In genomic region chr19:54311486-54311885, GRCh38 we compare ENCODE assay signal across 18 cellular contexts. TPM values are rescaled to one million over a fixed set of nuclear protein-coding genes. Genes with fewer than 3 reads are reported as not detected.
DNase-seq lines count a peak whose midpoint lies in the region; ATAC-seq, FAIRE-seq and TF ChIP-seq lines count a peak whose summit lies in the region.
"Had no signal": no experiment of that assay in that cellular context is flagged by ENCODE, and none has a peak within 500 bp of the region (broad histone marks: within the 10 kb centered on the region; RNA-seq: fewer than 3 reads in every experiment).

No MANE protein-coding gene starts in this region.

- H3K9ac ChIP-seq in BLaER1 treated with 17β-estradiol and CSF1 and Interleukin-3, amounts not matched to agents 10 nM and 100 nM, result peak overlapping the region in 5 of 11 experiments; percentile 57 to 79 (median 73); a peak in 7 of 22 replicates
- H3K9ac ChIP-seq in IMR-90 (ENCODE audit: low read depth, low read length), result no peak overlapping the region

- dilution Hi-C loops in IMR-90 (cut with HindIII; ENCODE audit: low sequenced_read_pairs, unreplicated experiment), result no loop called here

- no TSS peak for BruUV-seq in IMR-90 (replicated peaks; lab: Mats Ljungman, UMichigan)

- no peak overlapping the region for H2BK20ac ChIP-seq in IMR-90 (ENCODE audit: low read depth, low read length)

- no peak overlapping the region for H2AK5ac ChIP-seq in IMR-90 (ENCODE audit: low read depth, low read length)

- no peak for ATAC-seq in IMR-90 (ENCODE audit: low read depth)
- no peak for ATAC-seq in HG03097 (IDR thresholded peaks at IDR 0.05; ENCODE audit: low FRiP score, unreplicated experiment)
- no peak for ATAC-seq in gastrocnemius medialis

- H3K4ac ChIP-seq in IMR-90 (ENCODE audit: low read depth, low read length), result no peak overlapping the region

- H3K27me3 ChIP-seq in BLaER1 treated with 17β-estradiol and CSF1 and Interleukin-3, amounts not matched to agents 10 nM and 100 nM, result no peaks in the 10 kb centered on the region
- H3K27me3 ChIP-seq in IMR-90 (ENCODE audit: control insufficient read depth, insufficient read depth, low read length), result no peaks in the 10 kb centered on the region
- H3K27me3 ChIP-seq in bronchial epithelial cell (ENCODE audit: control insufficient read depth, insufficient read depth, low read length), result no peaks in the 10 kb centered on the region
- no peaks in the 10 kb centered on the region for H3K27me3 ChIP-seq in mononuclear cell (ENCODE audit: insufficient read depth, low read length)
- no peaks in the 10 kb centered on the region for H3K27me3 ChIP-seq in testis
- H3K27me3 ChIP-seq in gastrocnemius medialis, result no peaks in the 10 kb centered on the region

- FAIRE-seq in bronchial epithelial cell (lab: Jason Lieb, UNC), result peak; percentile 84
- FAIRE-seq: D721Med, G401.6, H54 had no signal

- H2BK15ac ChIP-seq in IMR-90 (ENCODE audit: low read depth, low read length), result no peak overlapping the region

- H3K4me2 ChIP-seq in BLaER1 treated with 17β-estradiol and CSF1 and Interleukin-3, amounts not matched to agents 10 nM and 100 nM, result peak overlapping the region in 6 of 11 experiments; percentile 75 to 98 (median 96); a peak in 11 of 22 replicates
- H3K4me2 ChIP-seq in IMR-90 (ENCODE audit: low read depth, low read length), result no peak overlapping the region

- no peak overlapping the region for H4K5ac ChIP-seq in IMR-90 (ENCODE audit: low read depth, low read length)

- no peak overlapping the region for H3K14ac ChIP-seq in IMR-90 (replicated peaks; ENCODE audit: low read depth, low read length)

- WGBS in IMR-90 (ENCODE audit: extremely low coverage in 2 of 2, insufficient read length in 1 of 2), 2 experiments, result no CpG with 5 or more reads among the region's 5 CpGs
- WGBS in testis, 2 donors, result 68% methylated on average over 5 of the region's 5 CpGs; no CpG with 5 or more reads in 1 of the 2 donors

- H2AFZ ChIP-seq in IMR-90 (replicated peaks; ENCODE audit: low read length, poor library complexity), result no peak overlapping the region

- H3K36me3 Mint-ChIP-seq in progenitor cell of endocrine pancreas (ENCODE audit: insufficient read depth), result no peaks in the 10 kb centered on the region
- H3K36me3 Mint-ChIP-seq: CD4-positive, alpha-beta memory T cell had no signal

- no peaks in the 10 kb centered on the region for H3K9me1 ChIP-seq in IMR-90 (ENCODE audit: insufficient read depth, low read length)

- H4K8ac ChIP-seq in IMR-90 (ENCODE audit: low read depth in 2 of 2, low read length in 2 of 2), result no peak overlapping the region

- H2BK120ac ChIP-seq in IMR-90 (ENCODE audit: low read depth, low read length), result no peak overlapping the region

- DNase-seq in IMR-90 (no peak), bronchial epithelial cell (ENCODE audit: low read depth) (no peak), progenitor cell of endocrine pancreas (ENCODE audit: low spot score, unreplicated experiment) (no peak), testis (no peak), gastrocnemius medialis (no peak)
- DNase-seq: ACHN; C1 segment of cervical spinal cord; CD4-positive, alpha-beta memory T cell; DMS153; DMS79 treated with DMSO at 0.1 percent for 48 hours; EL had no signal

- no peak for TF ChIP-seq POLR2A in IMR-90 (IDR thresholded peaks at IDR 0.05; ENCODE audit: low read depth, low read length)
- no peak for TF ChIP-seq POLR2A in testis (IDR thresholded peaks at IDR 0.05)
- TF ChIP-seq POLR2A in gastrocnemius medialis (IDR thresholded peaks at IDR 0.05), result no peak

- no peak overlapping the region for H2BK5ac ChIP-seq in IMR-90 (ENCODE audit: low read depth, low read length, poor library complexity, severe bottlenecking)

- TF ChIP-seq RAD21 in IMR-90 (IDR thresholded peaks at IDR 0.05; ENCODE audit: low read length), result no peak

- no peak overlapping the region for H3K23ac ChIP-seq in IMR-90 (ENCODE audit: low read depth, low read length)

- H3K4me1 Mint-ChIP-seq in progenitor cell of endocrine pancreas (ENCODE audit: low read depth), result no peaks in the 10 kb centered on the region

- TF ChIP-seq CTCF in IMR-90 (conservative IDR thresholded peaks at IDR 0.05; ENCODE audit: low read depth, low read length), result no peak
- TF ChIP-seq CTCF in bronchial epithelial cell (IDR thresholded peaks at IDR 0.05; ENCODE audit: insufficient read depth, low read length, severe bottlenecking), result no peak
- TF ChIP-seq CTCF in progenitor cell of endocrine pancreas (IDR thresholded peaks at IDR 0.05; ENCODE audit: unreplicated experiment), result no peak
- no peak for TF ChIP-seq CTCF in testis (IDR thresholded peaks at IDR 0.05)
- no peak for TF ChIP-seq CTCF in gastrocnemius medialis (IDR thresholded peaks at IDR 0.05 in 4 of 5, conservative IDR thresholded peaks at IDR 0.05 in 1 of 5)

- H3K27ac ChIP-seq in BLaER1 treated with 17β-estradiol and CSF1 and Interleukin-3, amounts not matched to agents 10 nM and 100 nM, result peak overlapping the region in 7 of 11 experiments; percentile 14 to 82 (median 57); a peak in 6 of 22 replicates
- no peak overlapping the region for H3K27ac ChIP-seq in IMR-90 (ENCODE audit: insufficient read depth, low read length)
- no peak overlapping the region for H3K27ac ChIP-seq in testis
- no peak overlapping the region for H3K27ac ChIP-seq in gastrocnemius medialis

- no peak overlapping the region for H3K18ac ChIP-seq in IMR-90 (ENCODE audit: low read depth, low read length)

- H4K20me1 ChIP-seq in BLaER1 treated with 17β-estradiol and CSF1 and Interleukin-3, amounts not matched to agents 10 nM and 100 nM, result 0 out of 22 replicates have a peak, but pooled peaks cover 0 to 10% (median 0%) of the 10 kb centered on the region in 11 experiments
- no peaks in the 10 kb centered on the region for H4K20me1 ChIP-seq in IMR-90 (ENCODE audit: insufficient read depth, low read length)

- H4K91ac ChIP-seq in IMR-90 (ENCODE audit: insufficient read depth, low read depth, low read length), result no peak overlapping the region

- H3K36me3 ChIP-seq in BLaER1 treated with 17β-estradiol and CSF1 and Interleukin-3, amounts not matched to agents 10 nM and 100 nM, result peaks cover 0 to 40% (median 0%) of the 10 kb centered on the region in 11 experiments; a peak in 7 of 22 replicates
- H3K36me3 ChIP-seq in IMR-90 (ENCODE audit: control insufficient read depth, insufficient read depth, low read length) (no peaks in the 10 kb centered on the region), bronchial epithelial cell (ENCODE audit: control insufficient read depth, insufficient read depth, low read length) (no peaks in the 10 kb centered on the region), testis (ENCODE audit: low read depth, missing control alignments) (no peaks in the 10 kb centered on the region), gastrocnemius medialis (no peaks in the 10 kb centered on the region)

- in situ Hi-C loops in IMR-90 (cut with MboI; ENCODE audit: low sequenced_read_pairs), result no loop called here
- in situ Hi-C loops in gastrocnemius medialis (cut with MboI; ENCODE audit: low sequenced_read_pairs in 4 of 4), result loop anchor here in 1 of 4 donors (25.0 kb wide), 1 partner anchor 326 kb away; the partner anchor contains the start of gene LILRB1

- H3K79me1 ChIP-seq in IMR-90 (ENCODE audit: low read depth in 1 of 2, low read length in 2 of 2), result no peaks in the 10 kb centered on the region

- H3K27me3 Mint-ChIP-seq in progenitor cell of endocrine pancreas, result peaks cover 23% of the 10 kb centered on the region

- POLR2A ChIA-PET in IMR-90 (lab: Charles Lee; ENCODE audit: unreplicated experiment), result no interaction called here

- intact Hi-C loops in IMR-90 (cut with micrococcal nuclease) (no loop called here), testis (cut with DNase I; ENCODE audit: low total_unique reads) (no loop called here), gastrocnemius medialis (cut with DNase I; ENCODE audit: low total_unique reads) (no loop called here)

- 0 out of 22 replicates have a peak, but pooled peaks cover 0 to 14% (median 0%) of the 10 kb centered on the region in 11 experiments for H3K9me3 ChIP-seq in BLaER1 treated with 17β-estradiol and CSF1 and Interleukin-3, amounts not matched to agents 10 nM and 100 nM (replicated peaks in 1 of 11)
- H3K9me3 ChIP-seq in IMR-90 (ENCODE audit: control insufficient read depth, insufficient read depth, low read length), result peaks cover 4% of the 10 kb centered on the region; the same call in 1 of the 2 replicates
- no peaks in the 10 kb centered on the region for H3K9me3 ChIP-seq in mononuclear cell (ENCODE audit: low read depth, low read length)
- no peaks in the 10 kb centered on the region for H3K9me3 ChIP-seq in testis
- H3K9me3 ChIP-seq in gastrocnemius medialis, result no peaks in the 10 kb centered on the region

- CTCF ChIA-PET in IMR-90 (lab: Yijun Ruan, JAX), result no interaction called here

- H3K56ac ChIP-seq in IMR-90 (ENCODE audit: extremely low read depth, insufficient read depth, low read length), result no peak overlapping the region

- H3K4me3 Mint-ChIP-seq in progenitor cell of endocrine pancreas (ENCODE audit: low read depth), result no peak overlapping the region
- H3K4me3 Mint-ChIP-seq: CD4-positive, alpha-beta memory T cell had no signal

- H3K4me3 ChIP-seq in BLaER1 treated with 17β-estradiol and CSF1 and Interleukin-3, amounts not matched to agents 10 nM and 100 nM, result peak overlapping the region in 5 of 10 experiments; percentile 53 to 66 (median 60); a peak in 8 of 20 replicates
- no peak overlapping the region for H3K4me3 ChIP-seq in IMR-90 (ENCODE audit: insufficient read depth, low read depth, low read length)
- no peak overlapping the region for H3K4me3 ChIP-seq in bronchial epithelial cell (ENCODE audit: low read depth, low read length)
- peak overlapping the region; percentile 53 for H3K4me3 ChIP-seq in mononuclear cell (ENCODE audit: low read length)
- no peak overlapping the region for H3K4me3 ChIP-seq in testis
- no peak overlapping the region for H3K4me3 ChIP-seq in gastrocnemius medialis

- peaks cover 16 to 78% (median 36%) of the 10 kb centered on the region in 10 experiments for H3K4me1 ChIP-seq in BLaER1 treated with 17β-estradiol and CSF1 and Interleukin-3, amounts not matched to agents 10 nM and 100 nM
- H3K4me1 ChIP-seq in IMR-90 (ENCODE audit: control insufficient read depth, insufficient read depth, low read length) (no peaks in the 10 kb centered on the region), mononuclear cell (ENCODE audit: insufficient read depth, low read length) (peaks cover 69% of the 10 kb centered on the region), testis (no peaks in the 10 kb centered on the region), gastrocnemius medialis (no peaks in the 10 kb centered on the region)

- no peaks in the 10 kb centered on the region for H3K9me3 Mint-ChIP-seq in progenitor cell of endocrine pancreas (ENCODE audit: low read depth)
- H3K9me3 Mint-ChIP-seq: CD4-positive, alpha-beta memory T cell had no signal

- peak overlapping the region; percentile 42 for H2AK9ac ChIP-seq in IMR-90 (replicated peaks; ENCODE audit: low read depth, low read length, poor library complexity)

- no peak overlapping the region for H3K27ac Mint-ChIP-seq in progenitor cell of endocrine pancreas
- H3K27ac Mint-ChIP-seq: CD4-positive, alpha-beta memory T cell had no signal

RNA-seq across cellular contexts. Expression of gene LILRA5, which starts 1.5 kb away (rescaled TPM):
- total RNA-seq in IMR-90 (2012; rRNA removed), result not detected in 2 replicates
- polyA plus RNA-seq in IMR-90 (2012; rRNA removed), result not detected in 2 replicates
- not detected in 2 replicates for polyA plus RNA-seq in IMR-90 (2012; cell fraction: cytosol; rRNA removed)
- polyA plus RNA-seq in IMR-90 (2012; cell fraction: nucleus; rRNA removed; ENCODE audit: low replicate concordance), result not detected in 2 replicates
- not detected in 2 replicates for total RNA-seq in bronchial epithelial cell
- 191 TPM for total RNA-seq in mononuclear cell
- total RNA-seq in progenitor cell of endocrine pancreas, result not detected in 2 replicates
- 1 to 10 TPM; 1.1 to 1.2 TPM for total RNA-seq in testis
- polyA plus RNA-seq in testis (ENCODE audit: insufficient read depth, low read depth, low replicate concordance), result 1.4 TPM
- total RNA-seq in gastrocnemius medialis, result 1 to 10 TPM in 2 of 4 donors, under 1 TPM in 1, not detected in 1; 0.98 to 2.4 (median 1.1) TPM
- total RNA-seq: A172 had no signal
- polyA plus RNA-seq: CD4-positive, alpha-beta memory T cell had no signal

RNA-seq across cellular contexts. Expression of gene LILRA4, which starts 27.5 kb away (rescaled TPM):
- total RNA-seq in IMR-90 (2012; rRNA removed) (not detected in 2 replicates), bronchial epithelial cell (not detected in 2 replicates), mononuclear cell (4.0 TPM), progenitor cell of endocrine pancreas (not detected in 2 replicates), testis (under 1 TPM in 1 of 2 donors, not detected in 1; 0.81 TPM), gastrocnemius medialis (not detected)
- polyA plus RNA-seq in IMR-90 (2012; rRNA removed) (not detected in 2 replicates), testis (ENCODE audit: insufficient read depth, low read depth, low replicate concordance) (0.50 TPM)
- polyA plus RNA-seq in IMR-90 (2012; cell fraction: cytosol; rRNA removed), result not detected in 2 replicates
- polyA plus RNA-seq in IMR-90 (2012; cell fraction: nucleus; rRNA removed; ENCODE audit: low replicate concordance), result not detected in 2 replicates
- total RNA-seq: A172; CD4-positive, alpha-beta memory T cell had no signal

RNA-seq across cellular contexts. Expression of gene LILRB2, which starts 30.6 kb away (rescaled TPM):
- total RNA-seq in IMR-90 (2012; rRNA removed), result not detected in 2 replicates
- not detected in 2 replicates for polyA plus RNA-seq in IMR-90 (2012; rRNA removed)
- polyA plus RNA-seq in IMR-90 (2012; cell fraction: cytosol; rRNA removed), result not detected in 2 replicates
- polyA plus RNA-seq in IMR-90 (2012; cell fraction: nucleus; rRNA removed; ENCODE audit: low replicate concordance), result not detected in 2 replicates
- not detected in 2 replicates for total RNA-seq in bronchial epithelial cell
- 27.3 TPM for total RNA-seq in mononuclear cell
- not detected in 2 replicates for total RNA-seq in progenitor cell of endocrine pancreas
- under 1 TPM; 0.71 to 0.99 TPM for total RNA-seq in testis
- polyA plus RNA-seq in testis (ENCODE audit: insufficient read depth, low read depth, low replicate concordance), result 3.0 TPM
- total RNA-seq in gastrocnemius medialis, result 1 to 10 TPM in 3 of 4 donors, under 1 TPM in 1; 0.61 to 1.3 (median 1.2) TPM
- total RNA-seq: A172 had no signal
- polyA plus RNA-seq: CD4-positive, alpha-beta memory T cell had no signal

RNA-seq across cellular contexts. Expression of gene LAIR1, which starts 53.2 kb away (rescaled TPM):
- total RNA-seq in IMR-90 (2012; rRNA removed) (not detected in 2 replicates), bronchial epithelial cell (not detected in 2 replicates), mononuclear cell (40.7 TPM), progenitor cell of endocrine pancreas (not detected in 2 replicates), testis (1 to 10 TPM; 6.4 to 7.1 TPM), gastrocnemius medialis (1 to 10 TPM in 3 of 4 donors, under 1 TPM in 1; 0.12 to 3.5 (median 2.9) TPM)
- polyA plus RNA-seq in IMR-90 (2012; rRNA removed) (not detected in 2 replicates), testis (ENCODE audit: insufficient read depth, low read depth, low replicate concordance) (13.4 TPM)
- polyA plus RNA-seq in IMR-90 (2012; cell fraction: cytosol; rRNA removed), result not detected in 2 replicates
- polyA plus RNA-seq in IMR-90 (2012; cell fraction: nucleus; rRNA removed; ENCODE audit: low replicate concordance), result not detected in 2 replicates
- total RNA-seq: A172 had no signal

RNA-seq across cellular contexts. Expression of gene LILRB5, which starts 54.4 kb away (rescaled TPM):
- total RNA-seq in IMR-90 (2012; rRNA removed), result not detected in 2 replicates
- not detected in 2 replicates for polyA plus RNA-seq in IMR-90 (2012; rRNA removed)
- polyA plus RNA-seq in IMR-90 (2012; cell fraction: cytosol; rRNA removed), result not detected in 2 replicates
- not detected in 2 replicates for polyA plus RNA-seq in IMR-90 (2012; cell fraction: nucleus; rRNA removed; ENCODE audit: low replicate concordance)
- not detected in 2 replicates for total RNA-seq in bronchial epithelial cell
- 0.10 TPM for total RNA-seq in mononuclear cell
- total RNA-seq in progenitor cell of endocrine pancreas, result not detected in 2 replicates
- total RNA-seq in testis, result 1 to 10 TPM; 1.9 to 4.4 TPM
- polyA plus RNA-seq in testis (ENCODE audit: insufficient read depth, low read depth, low replicate concordance), result 8.7 TPM
- 1 to 10 TPM in 3 of 4 donors, under 1 TPM in 1; 0.70 to 5.9 (median 3.3) TPM for total RNA-seq in gastrocnemius medialis
- total RNA-seq: A172 had no signal
- polyA plus RNA-seq: CD4-positive, alpha-beta memory T cell had no signal

Comparison
In these comparisons a context has a peak if more than half of its experiments do, and no peak if none do; other contexts are left out.
1. H3K27ac ChIP-seq: peak in BLaER1 treated with 17β-estradiol and CSF1 and Interleukin-3, amounts not matched to agents 10 nM and 100 nM (7 of 11); none in IMR-90 (single experiment), testis (0 of 2) and gastrocnemius medialis (0 of 4).
2. RNA of gene LILRA5, which starts 1.5 kb away (total RNA-seq): 191 TPM in mononuclear cell (single experiment); 1.1 to 1.2 TPM in testis, 0.98 to 2.4 TPM in gastrocnemius medialis, not detected in IMR-90, not detected in bronchial epithelial cell and not detected in progenitor cell of endocrine pancreas; every median in the first group is over 10 times any median in the second.
3. RNA of gene LILRB2, which starts 30.6 kb away (total RNA-seq): 27.3 TPM in mononuclear cell (single experiment); 0.61 to 1.3 TPM in gastrocnemius medialis, 0.71 to 0.99 TPM in testis, not detected in IMR-90, not detected in bronchial epithelial cell and not detected in progenitor cell of endocrine pancreas; every median in the first group is over 10 times any median in the second.